Comparison of ENCODE assay signal across 20 cellular contexts in genomic region chr6:123841067-123841896, GRCh38. TPM values are rescaled to one million over a fixed set of nuclear protein-coding genes. Genes with fewer than 3 reads are reported as not detected.
DNase-seq lines count a peak whose midpoint lies in the region; ATAC-seq and FAIRE-seq lines count a peak whose summit lies in the region.
"Had no signal": no experiment of that assay in that cellular context is flagged by ENCODE, and none has a peak within 500 bp of the region (broad histone marks: within the 10 kb centered on the region; RNA-seq: fewer than 3 reads in every experiment).

No MANE protein-coding gene starts in this region.

- no peak for DNase-seq in GM19239 (ENCODE audit: insufficient read length, low spot score)
- DNase-seq in NCI-H1436 (lab: John Stamatoyannopoulos, UW), result peak; percentile 77
- DNase-seq in NCI-H510A (lab: John Stamatoyannopoulos, UW), result peak; percentile 10
- no peak for DNase-seq in left colon
- no peak for DNase-seq in activated naive CD4-positive, alpha-beta T cell treated with Interleukin-2 at 50 U/mL for 16 hours
- DNase-seq: activated CD4-positive, CD25-positive, alpha-beta regulatory T cell; activated CD8-positive, alpha-beta T cell treated with anti-CD3 and anti-CD28 coated beads for 36 hours; activated naive CD4-positive, alpha-beta T cell treated with anti-CD3 and anti-CD28 coated beads, Interleukin-2, amount 10 ng/mL, durations not matched to agents 7 days and 5 days; aorta; CD4-positive, CD25-positive, alpha-beta regulatory T cell; islet precursor cell; lower lobe of right lung; RPMI8226; stimulated activated CD4-positive, alpha-beta T cell treated with anti-CD3 and anti-CD28 coated beads, Interleukin-4, amount 100 ng/mL, for 1 hour; stimulated activated naive CD8-positive, alpha-beta T cell treated with anti-CD3 and anti-CD28 coated beads, Interleukin-15, amount 100 ng/mL, for 72 hours; trophoblast cell had no signal

- peak; percentile 44 for FAIRE-seq in GM19239 (lab: Jason Lieb, UNC)

- peak; percentile 61 for ATAC-seq in left colon
- ATAC-seq in GM21717 (IDR thresholded peaks at IDR 0.05; ENCODE audit: unreplicated experiment), result no peak
- ATAC-seq in HG03520 (IDR thresholded peaks at IDR 0.05; ENCODE audit: unreplicated experiment), result no peak
- ATAC-seq: activated CD8-positive, alpha-beta T cell treated with anti-CD3 and anti-CD28 coated beads for 36 hours; HCT116; lower lobe of right lung; stimulated activated naive CD8-positive, alpha-beta T cell treated with anti-CD3 and anti-CD28 coated beads, Interleukin-15, amount 100 ng/mL, for 72 hours had no signal

- intact Hi-C loops in left colon (cut with DNase I, micrococcal nuclease), result no loop called here

RNA-seq across cellular contexts. Expression of gene NKAIN2, which starts 37.6 kb away (rescaled TPM):
- total RNA-seq in left colon, result under 1 TPM; 0.12 to 0.14 TPM
- total RNA-seq: activated CD8-positive, alpha-beta T cell treated with anti-CD3 and anti-CD28 coated beads for 36 hours; CD4-positive, CD25-positive, alpha-beta regulatory T cell; Daoy had no signal

Comparison
In these comparisons a context has a peak if more than half of its experiments do, and no peak if none do; other contexts are left out.
1. DNase-seq: peak in NCI-H1436 (single experiment) and NCI-H510A (single experiment); none in GM19239 (single experiment), left colon (0 of 2) and activated naive CD4-positive, alpha-beta T cell treated with Interleukin-2 at 50 U/mL for 16 hours (single experiment).